ENCODE assay signal across 33 cellular contexts in the genomic region with DNA sequence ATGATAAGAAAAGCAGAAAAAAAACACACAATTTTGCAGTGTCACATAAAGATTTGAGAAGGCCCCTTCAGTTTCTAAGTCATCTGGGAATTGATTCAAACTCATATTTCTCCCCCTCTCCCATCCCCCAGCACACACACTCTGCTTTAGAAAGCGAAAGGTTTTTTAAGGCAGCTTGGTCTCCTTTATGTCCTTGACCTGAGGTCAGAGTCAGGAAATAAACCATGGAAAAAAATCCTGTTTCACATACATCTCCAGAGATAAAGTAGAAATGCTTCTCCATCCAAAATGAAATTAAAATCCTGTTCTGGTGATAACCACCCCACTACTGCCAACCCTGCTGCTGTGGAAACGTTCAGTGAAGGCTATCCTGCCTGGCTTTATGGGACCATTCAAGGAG. TPM values are rescaled to one million over a fixed set of nuclear protein-coding genes. Genes with fewer than 3 reads are reported as not detected.
"Had no signal": no experiment of that assay in that cellular context is flagged by ENCODE, and none has a peak within 500 bp of the region (broad histone marks: within the 10 kb centered on the region; RNA-seq: fewer than 3 reads in every experiment).

No MANE protein-coding gene starts in this region.

- H3K4me1 ChIP-seq: SJCRH30 had no signal

- DNase-seq: activated CD4-positive, alpha-beta T cell treated with anti-CD3 and anti-CD28 coated beads, Interleukin-2, amount 10 ng/mL, durations not matched to agents 24 days and 14 days; activated CD4-positive, alpha-beta T cell treated with anti-CD3 and anti-CD28 coated beads, Interleukin-2, amount 50 U/mL, for 4 hours; activated CD8-positive, alpha-beta T cell treated with anti-CD3 and anti-CD28 coated beads for 36 hours; activated effector memory CD4-positive, alpha-beta T cell treated with anti-CD3 and anti-CD28 coated beads, Interleukin-2, amount 50 U/mL, for 16 hours; activated naive CD4-positive, alpha-beta T cell; activated naive CD4-positive, alpha-beta T cell treated with anti-CD3 and anti-CD28 coated beads, Interleukin-2, amount 50 U/mL, for 16 hours; activated naive CD8-positive, alpha-beta T cell treated with anti-CD3 and anti-CD28 coated beads for 36 hours; activated T-cell treated with anti-CD3 and anti-CD28 coated beads, Interleukin-2, amount 50 U/mL, for 1 hour; activated T-cell treated with anti-CD3 and anti-CD28 coated beads, Interleukin-2, amount 50 U/mL, for 72 hours; amygdala; Karpas-422; KBM-7; NCI-H1436 treated with DMSO at 0.1 percent for 48 hours; NCI-H1694 treated with DMSO at 0.1 percent for 48 hours; NCI-H2029; NCI-H345; NCI-H510A; NCI-H526; NCI-H748 treated with DMSO at 0.1 percent for 48 hours; NK-92 treated with Interleukin-12 subunit alpha and Interleukin-12 subunit beta, amount 100 ng/mL, for 24 hours; PC-9; SHP77; SJCRH30 had no signal

- H3K27me3 ChIP-seq: ascending aorta, cardiac muscle cell, SJCRH30 had no signal

- H3K4me2 ChIP-seq: PC-9 had no signal

- FAIRE-seq: RCC 7860, TTC549 had no signal

- ATAC-seq: activated CD8-positive, alpha-beta T cell treated with anti-CD3 and anti-CD28 coated beads for 36 hours; activated T-cell treated with anti-CD3 and anti-CD28 coated beads, Interleukin-2, amount 50 U/mL, for 72 hours; activated T-helper 17 cell treated with anti-CD3 and anti-CD28 coated beads, Interleukin-2, amount 50 U/mL, for 72 hours had no signal

- H3K27ac Mint-ChIP-seq: activated CD4-positive, alpha-beta T cell treated with anti-CD3 and anti-CD28 coated beads, Interleukin-2, amount 10 ng/mL, durations not matched to agents 24 days and 14 days; activated CD8-positive, alpha-beta T cell treated with anti-CD3 and anti-CD28 coated beads for 36 hours; activated naive CD8-positive, alpha-beta T cell treated with anti-CD3 and anti-CD28 coated beads for 36 hours; activated T-cell treated with anti-CD3 and anti-CD28 coated beads, Interleukin-2, amount 50 U/mL, for 72 hours; activated T-helper 17 cell treated with anti-CD3 and anti-CD28 coated beads, Interleukin-2, amount 50 U/mL, for 72 hours; T-helper 1 cell treated with Interleukin-12 subunit alpha and Interleukin-12 subunit beta and Interleukin-4 antibody, amounts not matched to agents 30 μg/mL and 1 μg/mL, for 36 hours; T-helper 2 cell treated with Interferon-gamma antibody and Interleukin-4, amounts not matched to agents 5 μg/mL and 100 μg/mL, for 36 hours had no signal

- H3K27ac ChIP-seq: ascending aorta, cardiac muscle cell, PC-9, SJCRH30, SK-N-MC had no signal

- H3K4me1 Mint-ChIP-seq: activated CD4-positive, alpha-beta T cell treated with anti-CD3 and anti-CD28 coated beads, Interleukin-2, amount 10 ng/mL, durations not matched to agents 24 days and 14 days; activated naive CD8-positive, alpha-beta T cell treated with anti-CD3 and anti-CD28 coated beads for 36 hours; activated T-helper 17 cell treated with anti-CD3 and anti-CD28 coated beads, Interleukin-2, amount 50 U/mL, for 72 hours had no signal

- H2AFZ ChIP-seq: PC-9 had no signal

- H3K4me3 Mint-ChIP-seq: activated CD4-positive, alpha-beta T cell treated with anti-CD3 and anti-CD28 coated beads, Interleukin-2, amount 10 ng/mL, durations not matched to agents 24 days and 14 days; activated CD8-positive, alpha-beta T cell treated with anti-CD3 and anti-CD28 coated beads for 36 hours; activated naive CD8-positive, alpha-beta T cell treated with anti-CD3 and anti-CD28 coated beads for 36 hours; activated T-cell treated with anti-CD3 and anti-CD28 coated beads, Interleukin-2, amount 50 U/mL, for 72 hours; activated T-helper 17 cell treated with anti-CD3 and anti-CD28 coated beads, Interleukin-2, amount 50 U/mL, for 72 hours; T-helper 1 cell treated with Interleukin-12 subunit alpha and Interleukin-12 subunit beta and Interleukin-4 antibody, amounts not matched to agents 30 μg/mL and 1 μg/mL, for 36 hours; T-helper 2 cell treated with Interferon-gamma antibody and Interleukin-4, amounts not matched to agents 5 μg/mL and 100 μg/mL, for 36 hours had no signal

- H3K4me3 ChIP-seq: ascending aorta, cardiac muscle cell, PC-9, SJCRH30, SK-N-MC had no signal

- H3K9me3 Mint-ChIP-seq: activated CD4-positive, alpha-beta T cell treated with anti-CD3 and anti-CD28 coated beads, Interleukin-2, amount 10 ng/mL, durations not matched to agents 24 days and 14 days; activated T-cell treated with anti-CD3 and anti-CD28 coated beads, Interleukin-2, amount 50 U/mL, for 72 hours; T-helper 1 cell treated with Interleukin-12 subunit alpha and Interleukin-12 subunit beta and Interleukin-4 antibody, amounts not matched to agents 30 μg/mL and 1 μg/mL, for 36 hours; T-helper 2 cell treated with Interferon-gamma antibody and Interleukin-4, amounts not matched to agents 5 μg/mL and 100 μg/mL, for 36 hours had no signal

- H3K36me3 Mint-ChIP-seq: activated naive CD8-positive, alpha-beta T cell treated with anti-CD3 and anti-CD28 coated beads for 36 hours had no signal

RNA-seq across cellular contexts. Expression of gene TMEM252, which starts 52.6 kb away (rescaled TPM):
- total RNA-seq: activated CD4-positive, alpha-beta T cell treated with anti-CD3 and anti-CD28 coated beads, Interleukin-2, amount 10 ng/mL, durations not matched to agents 24 days and 14 days; activated CD8-positive, alpha-beta memory T cell treated with anti-CD3 and anti-CD28 coated beads for 36 hours; activated CD8-positive, alpha-beta T cell treated with anti-CD3 and anti-CD28 coated beads for 36 hours; activated naive CD8-positive, alpha-beta T cell treated with anti-CD3 and anti-CD28 coated beads for 36 hours; activated T-cell treated with anti-CD3 and anti-CD28 coated beads, Interleukin-2, amount 50 U/mL, for 72 hours; activated T-helper 17 cell treated with anti-CD3 and anti-CD28 coated beads, Interleukin-2, amount 50 U/mL, for 72 hours; ascending aorta; cardiac muscle cell; MCF 10A; PC-9 had no signal
